Comparison of ENCODE assay signal across 8 cellular contexts in genomic region chr21:44875341-44875740, GRCh38. TPM values are rescaled to one million over a fixed set of nuclear protein-coding genes. Genes with fewer than 3 reads are reported as not detected.
A peak's percentile ranks its signal among the peaks of the same experiment; 100 is the strongest.
DNase-seq lines count a peak whose midpoint lies in the region; ATAC-seq, FAIRE-seq and TF ChIP-seq lines count a peak whose summit lies in the region.

No MANE protein-coding gene starts in this region.

- H2BK5ac ChIP-seq in H1 (ENCODE audit: low read depth, low read length): no peak overlapping the region

- peak overlapping the region; percentile 86 for H3K4me3 Mint-ChIP-seq in natural killer cell treated with Interleukin-12 subunit alpha and Interleukin-12 subunit beta and Interleukin-15 and Interleukin-18, amount 100 ng/mL, for 72 hours

- peaks cover 40 to 41% of the 10 kb centered on the region in 2 donors for H3K4me1 Mint-ChIP-seq in natural killer cell treated with Interleukin-12 subunit alpha and Interleukin-12 subunit beta and Interleukin-15 and Interleukin-18, amount 100 ng/mL, for 72 hours (ENCODE audit: low read depth in 2 of 2)

- H3K27ac ChIP-seq in HEK293 (ENCODE audit: extremely low read depth, low read depth, low read length) (no peak overlapping the region), Peyer's patch (peak overlapping the region; percentile 87 to 96 (median 92)), H1 (ENCODE audit: low read depth, low read length) (no peak overlapping the region)

- no peak overlapping the region for H3K4ac ChIP-seq in H1 (replicated peaks; ENCODE audit: insufficient read length, low read depth, low read length)

- peaks cover 11% of the 10 kb centered on the region for H3K79me1 ChIP-seq in H1 (ENCODE audit: low read depth, low read length)

- H2BK20ac ChIP-seq in H1 (ENCODE audit: low read length): no peak overlapping the region

- TF ChIP-seq EP300 in H1 (IDR thresholded peaks at IDR 0.05; ENCODE audit: borderline replicate concordance in 1 of 2, low read depth in 2 of 2, low read length in 2 of 2): no peak

- H2AK5ac ChIP-seq in H1 (ENCODE audit: low read depth, low read length): no peak overlapping the region

- no peak overlapping the region for H3K23ac ChIP-seq in H1 (ENCODE audit: insufficient read length)

- POLR2A ChIA-PET in HEK293 (lab: Yijun Ruan, JAX): interaction anchor here (0.6 kb wide), 1 partner anchor 19 kb away, joined by 3 read pairs; no protein-coding TSS in a partner anchor
- POLR2A ChIA-PET in H1 (lab: Charles Lee; ENCODE audit: partially characterized antibody): interaction anchor here (0.6 to 3.1 kb wide), 3 partner anchors 9 to 263 kb away, joined by 3 to 11 read pairs (median 3); partner anchors contain the start of gene KRTAP10-8

- TF ChIP-seq CTCF in HEK293 (tag by site-specific recombination; IDR thresholded peaks at IDR 0.05) (no peak), Peyer's patch (IDR thresholded peaks at IDR 0.05) (peak in 1 of 6 experiments; percentile 17), H1 (IDR thresholded peaks at IDR 0.05; ENCODE audit: control extremely low read depth in 1 of 3, insufficient read depth in 1 of 3, low read depth in 1 of 3, low read length in 3 of 3) (no peak)

- H4K8ac ChIP-seq in H1 (ENCODE audit: extremely low read depth, insufficient read depth, low read length): no peak overlapping the region

- DNase-seq in Peyer's patch: no peak
- no peak for DNase-seq in H1 (ENCODE audit: low read depth in 1 of 2, low spot score in 2 of 2)
- no peak for DNase-seq in natural killer cell treated with Interleukin-12 subunit alpha and Interleukin-12 subunit beta and Interleukin-15 and Interleukin-18, amount 100 ng/mL, for 72 hours (ENCODE audit: low spot score)
- no peak for DNase-seq in SHP77 treated with DMSO at 0.1 percent for 48 hours (lab: John Stamatoyannopoulos, UW)
- DNase-seq in NCI-H2029 (lab: John Stamatoyannopoulos, UW): no peak
- no peak for DNase-seq in NCI-H187 (lab: John Stamatoyannopoulos, UW)
- DNase-seq in NCI-H524 treated with DMSO at 0.1 percent for 48 hours (lab: John Stamatoyannopoulos, UW): no peak

- no peaks in the 10 kb centered on the region for H3K36me3 Mint-ChIP-seq in natural killer cell treated with Interleukin-12 subunit alpha and Interleukin-12 subunit beta and Interleukin-15 and Interleukin-18, amount 100 ng/mL, for 72 hours

- H3K14ac ChIP-seq in H1 (ENCODE audit: insufficient read length): no peak overlapping the region

- H3K36me3 ChIP-seq in HEK293 (ENCODE audit: control insufficient read depth in 2 of 2, insufficient read depth in 1 of 2, low read length in 2 of 2): no peaks in the 10 kb centered on the region; a peak in 1 of 3 replicates
- H3K36me3 ChIP-seq in Peyer's patch: no peaks in the 10 kb centered on the region
- no peaks in the 10 kb centered on the region; a peak in 1 of 8 replicates for H3K36me3 ChIP-seq in H1 (ENCODE audit: control insufficient read depth in 2 of 4, insufficient read depth in 4 of 4, low read length in 3 of 4)

- no peaks in the 10 kb centered on the region for H3K9me3 Mint-ChIP-seq in natural killer cell treated with Interleukin-12 subunit alpha and Interleukin-12 subunit beta and Interleukin-15 and Interleukin-18, amount 100 ng/mL, for 72 hours

- FAIRE-seq in H1 (lab: Jason Lieb, UNC): no peak

- peak overlapping the region; percentile 90 to 98 for H3K4me2 ChIP-seq in H1 (ENCODE audit: insufficient read depth in 1 of 2, low read depth in 2 of 2, low read length in 2 of 2)

- no peak for TF ChIP-seq RAD21 in H1 (IDR thresholded peaks at IDR 0.05 in 1 of 2, conservative IDR thresholded peaks at IDR 0.05 in 1 of 2; ENCODE audit: low read depth in 2 of 2, low read length in 2 of 2)

- H2BK15ac ChIP-seq in H1 (ENCODE audit: low read length): no peak overlapping the region

- no peaks in the 10 kb centered on the region for H3K9me3 ChIP-seq in HEK293 (ENCODE audit: control insufficient read depth, insufficient read depth, low read depth, low read length)
- no peaks in the 10 kb centered on the region for H3K9me3 ChIP-seq in Peyer's patch
- H3K9me3 ChIP-seq in H1 (ENCODE audit: insufficient read depth in 2 of 2, low read depth in 1 of 2, low read length in 1 of 2): no peaks in the 10 kb centered on the region

- H3K27me3 ChIP-seq in Peyer's patch: no peaks in the 10 kb centered on the region
- peaks cover 0 to 22% (median 15%) of the 10 kb centered on the region in 4 experiments; a peak in 5 of 7 replicates for H3K27me3 ChIP-seq in H1 (replicated peaks in 1 of 4; ENCODE audit: control insufficient read depth in 3 of 4, extremely low read depth in 1 of 4, insufficient read depth in 3 of 4, low read length in 3 of 4)

- no peak overlapping the region for H3K9ac ChIP-seq in H1 (replicated peaks in 1 of 4; ENCODE audit: extremely low read depth in 1 of 4, low read depth in 3 of 4, low read length in 3 of 4)

- CTCF ChIA-PET in HEK293 (lab: Yijun Ruan, JAX): interaction anchor here (0.7 to 1.2 kb wide), 2 partner anchors 9 to 18 kb away, joined by 3 read pairs; no protein-coding TSS in a partner anchor
- CTCF ChIA-PET in H1 (lab: Charles Lee; ENCODE audit: partially characterized antibody): interaction anchor here (0.7 to 1.4 kb wide), 3 partner anchors 9 to 18 kb away, joined by 3 to 5 read pairs (median 4); no protein-coding TSS in a partner anchor

- no peak overlapping the region for H2BK120ac ChIP-seq in H1 (replicated peaks; ENCODE audit: low read depth, low read length)

- peaks cover 24 to 28% of the 10 kb centered on the region in 2 experiments for H3K79me2 ChIP-seq in H1 (ENCODE audit: control insufficient read depth in 1 of 2, insufficient read depth in 2 of 2, low read length in 2 of 2)

- ATAC-seq in natural killer cell treated with Interleukin-12 subunit alpha and Interleukin-12 subunit beta and Interleukin-15 and Interleukin-18, amount 100 ng/mL, for 72 hours: no peak

- H3K4me1 ChIP-seq in HEK293 (ENCODE audit: control insufficient read depth, insufficient read depth, low read length) (peaks cover 24% of the 10 kb centered on the region), Peyer's patch (peaks cover 0 to 54% (median 9%) of the 10 kb centered on the region in 4 donors), H1 (replicated peaks in 1 of 4; ENCODE audit: control insufficient read depth in 3 of 4, insufficient read depth in 4 of 4, low read length in 3 of 4) (peaks cover 6 to 9% (median 7%) of the 10 kb centered on the region in 4 experiments)

- no peaks in the 10 kb centered on the region for H3K27me3 Mint-ChIP-seq in natural killer cell treated with Interleukin-12 subunit alpha and Interleukin-12 subunit beta and Interleukin-15 and Interleukin-18, amount 100 ng/mL, for 72 hours

- no peak overlapping the region for H2BK12ac ChIP-seq in H1 (ENCODE audit: low read depth, low read length)

- TF ChIP-seq POLR2A in Peyer's patch (IDR thresholded peaks at IDR 0.05): no peak
- TF ChIP-seq POLR2A in H1 (IDR thresholded peaks at IDR 0.05; ENCODE audit: control extremely low read depth in 1 of 2, low read depth in 2 of 2, low read length in 2 of 2): no peak

- H3K18ac ChIP-seq in H1 (ENCODE audit: extremely low read depth, low read length): no peak overlapping the region

- 68% methylated on average over 8 of the region's 8 CpGs; no CpG with 5 or more reads in 1 of the 2 experiments for WGBS in H1 (ENCODE audit: extremely low coverage in 1 of 2, insufficient coverage in 1 of 2, insufficient read length in 1 of 2, insufficient replicate concordance in 2 of 2, low coverage in 1 of 2, low lambda C conversion rate in 2 of 2, missing lambda C conversion rate in 1 of 2), 2 experiments

- peaks cover 19 to 21% of the 10 kb centered on the region in 2 experiments for H4K20me1 ChIP-seq in H1 (replicated peaks in 1 of 2; ENCODE audit: control insufficient read depth in 1 of 2, insufficient read depth in 2 of 2, low read length in 2 of 2)

- H4K91ac ChIP-seq in H1 (replicated peaks; ENCODE audit: insufficient read length, low read length): no peak overlapping the region

- H4K5ac ChIP-seq in H1 (ENCODE audit: insufficient read length, low read depth, low read length): no peak overlapping the region

- no peak overlapping the region for H2AFZ ChIP-seq in H1 (ENCODE audit: low read length)

- no peak overlapping the region for H3K56ac ChIP-seq in H1 (replicated peaks; ENCODE audit: insufficient read length, low read depth, low read length)

- H3K23me2 ChIP-seq in H1 (ENCODE audit: low read depth, low read length): peaks cover 16% of the 10 kb centered on the region

- peak overlapping the region; percentile 89 for H3K27ac Mint-ChIP-seq in natural killer cell treated with Interleukin-12 subunit alpha and Interleukin-12 subunit beta and Interleukin-15 and Interleukin-18, amount 100 ng/mL, for 72 hours

- H3K4me3 ChIP-seq in HEK293 (ENCODE audit: low read depth, low read length) (no peak overlapping the region), Peyer's patch (peak overlapping the region; percentile 86 to 99 (median 96)), H1 (ENCODE audit: extremely low read depth in 1 of 4, insufficient read depth in 2 of 4, low read depth in 3 of 4, low read length in 4 of 4) (peak overlapping the region in 3 of 4 experiments; percentile 54 to 95 (median 71); a peak in 4 of 8 replicates)

RNA-seq across cellular contexts. Expression of gene PTTG1IP, which starts 1.9 kb away (rescaled TPM):
- total RNA-seq in Peyer's patch: 100 to 1,000 TPM in 3 of 4 donors, 10 to 100 TPM in 1; 69.3 to 495 (median 390) TPM
- total RNA-seq in H1 (2021; fragmentation: NEBNext Ultra II Directional; extraction: Animal tissue kit (Norgen Biotek cat#: 25700)): 124 and 130 TPM in 2 replicates
- 88.9 and 90.8 TPM in 2 replicates for polyA plus RNA-seq in H1 (2011; rRNA removed)
- 98.5 TPM for polyA plus RNA-seq in H1 (2011; cell fraction: cytosol; rRNA removed)
- 76.0 TPM for polyA plus RNA-seq in H1 (2011; cell fraction: nucleus; rRNA removed)
- polyA plus RNA-seq in H1 (2012, experiment 1 of 2): 76.4 to 95.3 TPM (median 87.0 TPM) in 4 replicates
- 117 TPM for polyA plus RNA-seq in H1 (2012, experiment 2 of 2)
- 140 TPM for polyA plus RNA-seq in H1 (2013, experiment 1 of 2)
- polyA plus RNA-seq in H1 (2013, experiment 2 of 2): 172 TPM
- polyA minus RNA-seq in H1 (2011; rRNA and poly(A)+ RNA removed): 63.7 and 69.2 TPM in 2 replicates
- 110 TPM for polyA minus RNA-seq in H1 (2011; cell fraction: cytosol; rRNA and poly(A)+ RNA removed)
- polyA minus RNA-seq in H1 (2011; cell fraction: nucleus; rRNA and poly(A)+ RNA removed): 39.1 TPM
- 10 to 100 TPM; 69.4 to 81.7 TPM for total RNA-seq in natural killer cell treated with Interleukin-12 subunit alpha and Interleukin-12 subunit beta and Interleukin-15 and Interleukin-18, amount 100 ng/mL, for 72 hours

RNA-seq across cellular contexts. Expression of gene ITGB2, which starts 45.4 kb away (rescaled TPM):
- total RNA-seq in Peyer's patch: 10 to 100 TPM in 3 of 4 donors, 1 to 10 TPM in 1; 9.3 to 58.6 (median 16.4) TPM
- 0.24 and 0.36 TPM in 2 replicates for total RNA-seq in H1 (2021; fragmentation: NEBNext Ultra II Directional; extraction: Animal tissue kit (Norgen Biotek cat#: 25700))
- polyA plus RNA-seq in H1 (2011; rRNA removed): 0.63 and 0.89 TPM in 2 replicates
- polyA plus RNA-seq in H1 (2011; cell fraction: cytosol; rRNA removed): 0.76 TPM
- 1.6 TPM for polyA plus RNA-seq in H1 (2011; cell fraction: nucleus; rRNA removed)
- polyA plus RNA-seq in H1 (2012, experiment 1 of 2): 0.40 to 0.58 TPM (median 0.48 TPM) in 4 replicates
- polyA plus RNA-seq in H1 (2012, experiment 2 of 2): 0.49 TPM
- polyA plus RNA-seq in H1 (2013, experiment 1 of 2): 0.26 TPM
- 0.52 TPM for polyA plus RNA-seq in H1 (2013, experiment 2 of 2)
- 0.25 and 0.27 TPM in 2 replicates for polyA minus RNA-seq in H1 (2011; rRNA and poly(A)+ RNA removed)
- polyA minus RNA-seq in H1 (2011; cell fraction: cytosol; rRNA and poly(A)+ RNA removed): not detected
- polyA minus RNA-seq in H1 (2011; cell fraction: nucleus; rRNA and poly(A)+ RNA removed): 0.70 TPM
- total RNA-seq in natural killer cell treated with Interleukin-12 subunit alpha and Interleukin-12 subunit beta and Interleukin-15 and Interleukin-18, amount 100 ng/mL, for 72 hours: 1,000 to 10,000 TPM in 1 of 2 donors, 100 to 1,000 TPM in 1; 448 to 1,246 TPM

RNA-seq across cellular contexts. Expression of gene SUMO3, which starts 57.5 kb away (rescaled TPM):
- 10 to 100 TPM; 42.6 to 57.6 (median 49.8) TPM for total RNA-seq in Peyer's patch
- total RNA-seq in H1 (2021; fragmentation: NEBNext Ultra II Directional; extraction: Animal tissue kit (Norgen Biotek cat#: 25700)): 95.0 and 96.8 TPM in 2 replicates
- 97.8 and 101 TPM in 2 replicates for polyA plus RNA-seq in H1 (2011; rRNA removed)
- 105 TPM for polyA plus RNA-seq in H1 (2011; cell fraction: cytosol; rRNA removed)
- 35.1 TPM for polyA plus RNA-seq in H1 (2011; cell fraction: nucleus; rRNA removed)
- polyA plus RNA-seq in H1 (2012, experiment 1 of 2): 88.6 to 98.6 TPM (median 95.5 TPM) in 4 replicates
- polyA plus RNA-seq in H1 (2012, experiment 2 of 2): 117 TPM
- polyA plus RNA-seq in H1 (2013, experiment 1 of 2): 98.6 TPM
- polyA plus RNA-seq in H1 (2013, experiment 2 of 2): 104 TPM
- 47.9 and 48.2 TPM in 2 replicates for polyA minus RNA-seq in H1 (2011; rRNA and poly(A)+ RNA removed)
- polyA minus RNA-seq in H1 (2011; cell fraction: cytosol; rRNA and poly(A)+ RNA removed): 49.1 TPM
- 39.7 TPM for polyA minus RNA-seq in H1 (2011; cell fraction: nucleus; rRNA and poly(A)+ RNA removed)
- 10 to 100 TPM; 50.1 to 53.9 TPM for total RNA-seq in natural killer cell treated with Interleukin-12 subunit alpha and Interleukin-12 subunit beta and Interleukin-15 and Interleukin-18, amount 100 ng/mL, for 72 hours

Comparison
In these comparisons a context has a peak if more than half of its experiments do, and no peak if none do; other contexts are left out.
1. H3K27ac ChIP-seq: peak in Peyer's patch (4 of 4); none in HEK293 (single experiment) and H1 (single experiment).